ENCODE assay signal across 9 cellular contexts in the genomic region with DNA sequence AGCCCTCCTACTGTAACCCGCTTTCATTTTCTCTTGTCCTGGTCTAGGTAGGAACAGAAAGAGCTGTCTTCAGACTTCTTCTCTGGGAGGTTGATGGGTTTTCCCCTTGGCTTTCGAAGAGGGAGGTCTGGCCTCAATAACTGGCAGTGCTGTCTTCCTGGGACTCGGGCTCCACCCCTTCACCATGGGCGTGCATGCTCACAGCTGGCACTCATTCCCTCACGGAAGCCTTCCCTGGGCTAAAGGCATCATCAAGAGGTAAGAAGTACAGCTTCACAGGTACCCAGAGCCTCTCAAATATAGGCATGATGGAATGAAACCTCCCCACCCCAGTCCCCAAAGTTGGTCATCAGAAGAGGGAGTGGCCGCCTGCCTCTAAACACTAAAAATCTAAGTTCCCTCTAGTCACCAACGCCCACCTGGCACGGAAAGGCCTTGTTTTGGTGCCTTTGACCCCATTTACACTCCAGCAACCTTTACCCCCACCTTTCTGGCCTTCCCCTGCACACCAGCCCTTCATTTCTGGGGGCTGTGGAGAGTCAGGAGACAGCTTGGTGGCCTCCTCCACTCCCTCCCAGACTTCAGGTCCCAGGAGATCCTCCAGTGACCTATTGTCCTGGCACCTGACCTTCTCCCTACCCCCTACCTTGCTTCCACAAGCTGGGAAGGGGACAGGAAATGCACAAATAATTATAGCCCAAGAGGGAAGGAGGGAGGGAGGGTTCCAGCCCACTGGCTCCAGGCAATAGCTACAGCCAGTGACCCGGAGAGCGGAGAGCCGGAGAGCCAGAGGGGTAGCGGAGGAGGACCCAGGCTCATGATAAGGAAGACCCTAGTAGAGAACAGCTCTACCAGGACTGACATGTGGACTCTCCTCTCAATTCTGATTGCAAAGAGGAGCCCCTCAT. TPM values are rescaled to one million over a fixed set of nuclear protein-coding genes. Genes with fewer than 3 reads are reported as not detected.
A peak's percentile ranks its signal among the peaks of the same experiment; 100 is the strongest.
DNase-seq lines count a peak whose midpoint lies in the region; ATAC-seq and TF ChIP-seq lines count a peak whose summit lies in the region.
"Had no signal": no experiment of that assay in that cellular context is flagged by ENCODE, and none has a peak within 500 bp of the region (broad histone marks: within the 10 kb centered on the region; RNA-seq: fewer than 3 reads in every experiment).

No MANE protein-coding gene starts in this region.

- no peaks in the 10 kb centered on the region for H3K36me3 ChIP-seq in A673 (ENCODE audit: insufficient read depth, low read length, poor library complexity, severe bottlenecking)

- no peaks in the 10 kb centered on the region for H3K9me3 ChIP-seq in A673 (ENCODE audit: low read depth, low read length, poor library complexity, severe bottlenecking)

- ATAC-seq in HG02973 (IDR thresholded peaks at IDR 0.05; ENCODE audit: unreplicated experiment) = peak; percentile 70
- ATAC-seq in activated T-helper 17 cell treated with anti-CD3 and anti-CD28 coated beads, Interleukin-2, amount 50 U/mL, for 72 hours (replicated peaks) = peak; percentile 78
- ATAC-seq: naive thymus-derived CD4-positive, alpha-beta T cell had no signal

- H3K27ac ChIP-seq in A673 (ENCODE audit: low read depth, low read length, poor library complexity, severe bottlenecking) = no peak overlapping the region

- intact Hi-C loops in A673 (cut with micrococcal nuclease; ENCODE audit: unreplicated experiment) = no loop called here

- peaks cover 43% of the 10 kb centered on the region for H3K4me1 Mint-ChIP-seq in activated T-helper 17 cell treated with anti-CD3 and anti-CD28 coated beads, Interleukin-2, amount 50 U/mL, for 72 hours
- peaks cover 25% of the 10 kb centered on the region for H3K4me1 Mint-ChIP-seq in neural crest cell

- no TSS peak for BruUV-seq in A673 (replicated peaks; lab: Mats Ljungman, UMichigan)

- no peaks in the 10 kb centered on the region for H3K9me3 Mint-ChIP-seq in activated T-helper 17 cell treated with anti-CD3 and anti-CD28 coated beads, Interleukin-2, amount 50 U/mL, for 72 hours
- no peaks in the 10 kb centered on the region for H3K9me3 Mint-ChIP-seq in neural crest cell
- H3K9me3 Mint-ChIP-seq: naive thymus-derived CD4-positive, alpha-beta T cell had no signal

- H3K4me1 ChIP-seq in A673 (ENCODE audit: insufficient read depth, low read length, poor library complexity, severe bottlenecking) = peaks cover 30% of the 10 kb centered on the region

- TF ChIP-seq CTCF in neural crest cell (conservative IDR thresholded peaks at IDR 0.05) (no peak), A673 (conservative IDR thresholded peaks at IDR 0.05; ENCODE audit: low read depth, low read length) (no peak)

- H3K36me3 Mint-ChIP-seq in activated T-helper 17 cell treated with anti-CD3 and anti-CD28 coated beads, Interleukin-2, amount 50 U/mL, for 72 hours (ENCODE audit: low read depth) = no peaks in the 10 kb centered on the region
- H3K36me3 Mint-ChIP-seq in neural crest cell (ENCODE audit: low read depth) = no peaks in the 10 kb centered on the region
- H3K36me3 Mint-ChIP-seq: naive thymus-derived CD4-positive, alpha-beta T cell had no signal

- no peaks in the 10 kb centered on the region for H3K27me3 Mint-ChIP-seq in activated T-helper 17 cell treated with anti-CD3 and anti-CD28 coated beads, Interleukin-2, amount 50 U/mL, for 72 hours
- H3K27me3 Mint-ChIP-seq in neural crest cell (ENCODE audit: low read depth) = peaks cover 13% of the 10 kb centered on the region

- CTCF ChIA-PET in A673 (lab: Charles Lee) = interaction anchor here (0.7 to 2.0 kb wide), 3 partner anchors 14 to 159 kb away, joined by 3 to 8 read pairs (median 4); no protein-coding TSS in a partner anchor

- no peak overlapping the region for H3K4me3 ChIP-seq in A673 (ENCODE audit: low read depth, low read length, poor library complexity, severe bottlenecking)

- peak; percentile 64 for DNase-seq in stimulated activated CD4-positive, alpha-beta T cell treated with anti-CD3 and anti-CD28 coated beads, Interleukin-15, amount 100 ng/mL, for 24 hours
- DNase-seq in stimulated activated CD4-positive, alpha-beta T cell treated with anti-CD3 and anti-CD28 coated beads, Interleukin-12 subunit alpha, Interleukin-12 subunit beta, amount 100 ng/mL, for 4 hours = no peak
- DNase-seq in neural crest cell (ENCODE audit: low read depth, low spot score) = no peak
- no peak for DNase-seq in amniotic stem cell (lab: John Stamatoyannopoulos, UW)
- no peak for DNase-seq in A673 (ENCODE audit: low spot score)
- DNase-seq in middle frontal gyrus (ENCODE audit: extremely low spot score, low spot score) = no peak

- no peaks in the 10 kb centered on the region for H3K27me3 ChIP-seq in A673 (replicated peaks; ENCODE audit: insufficient read depth, low read depth, low read length, poor library complexity)

- peak overlapping the region; percentile 73 for H3K27ac Mint-ChIP-seq in activated T-helper 17 cell treated with anti-CD3 and anti-CD28 coated beads, Interleukin-2, amount 50 U/mL, for 72 hours
- H3K27ac Mint-ChIP-seq in neural crest cell (ENCODE audit: unreplicated experiment) = no peak overlapping the region

- peak overlapping the region; percentile 73 for H3K4me3 Mint-ChIP-seq in activated T-helper 17 cell treated with anti-CD3 and anti-CD28 coated beads, Interleukin-2, amount 50 U/mL, for 72 hours
- peak overlapping the region; percentile 32 for H3K4me3 Mint-ChIP-seq in neural crest cell

- POLR2A ChIA-PET in A673 (lab: Charles Lee; ENCODE audit: low non-redundant PET) = interaction anchor here (0.6 kb wide), 1 partner anchor 17 kb away, joined by 3 read pairs; no protein-coding TSS in a partner anchor

RNA-seq across cellular contexts. Expression of a gene that starts 2.8 kb away (rescaled TPM):
- total RNA-seq in activated T-helper 17 cell treated with anti-CD3 and anti-CD28 coated beads, Interleukin-2, amount 50 U/mL, for 72 hours = 1 to 10 TPM; 1.4 to 8.4 TPM
- total RNA-seq in neural crest cell (0.89 and 1.4 TPM in 2 replicates), A673 (2021) (4.3 and 5.7 TPM in 2 replicates)

RNA-seq across cellular contexts. Expression of a gene that starts 17.1 kb away (rescaled TPM):
- 1 to 10 TPM; 6.7 to 8.2 TPM for total RNA-seq in activated T-helper 17 cell treated with anti-CD3 and anti-CD28 coated beads, Interleukin-2, amount 50 U/mL, for 72 hours
- total RNA-seq in neural crest cell (11.6 and 13.0 TPM in 2 replicates), A673 (2021) (39.3 and 39.8 TPM in 2 replicates)

RNA-seq across cellular contexts. Expression of a gene that starts 30.6 kb away (rescaled TPM):
- total RNA-seq in activated T-helper 17 cell treated with anti-CD3 and anti-CD28 coated beads, Interleukin-2, amount 50 U/mL, for 72 hours = under 1 TPM in 1 of 2 donors, not detected in 1; 0.16 TPM
- total RNA-seq in neural crest cell (not detected in 2 replicates), A673 (2021) (0.35 and 0.58 TPM in 2 replicates)
- total RNA-seq: naive thymus-derived CD4-positive, alpha-beta T cell had no signal

RNA-seq across cellular contexts. Expression of a gene that starts 50.1 kb away (rescaled TPM):
- 10 to 100 TPM; 33.3 to 44.0 TPM for total RNA-seq in activated T-helper 17 cell treated with anti-CD3 and anti-CD28 coated beads, Interleukin-2, amount 50 U/mL, for 72 hours
- total RNA-seq in neural crest cell (45.2 and 49.4 TPM in 2 replicates), A673 (2021) (70.5 and 81.1 TPM in 2 replicates)
